In the genomic region with DNA sequence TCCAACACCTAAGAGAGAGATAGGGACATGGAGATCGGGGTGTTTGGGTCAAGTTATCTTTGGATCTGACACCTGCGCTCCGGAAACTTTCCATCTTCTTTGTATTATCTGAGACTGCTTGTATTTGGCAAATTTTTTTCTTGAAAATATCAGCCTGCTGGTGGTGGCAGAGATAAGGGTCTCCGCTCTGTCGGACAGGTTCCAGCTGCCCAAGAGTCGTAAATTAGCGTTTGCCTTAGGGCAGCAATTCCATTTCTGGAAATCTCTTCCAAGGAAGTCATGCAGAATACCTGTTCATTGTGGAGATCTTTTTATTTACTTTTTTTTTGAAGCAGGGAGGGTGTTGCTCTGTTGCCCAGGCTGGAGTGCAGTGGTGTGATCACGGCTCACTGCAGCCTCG, we compare ENCODE assay signal across 8 cellular contexts. TPM values are rescaled to one million over a fixed set of nuclear protein-coding genes. Genes with fewer than 3 reads are reported as not detected.
DNase-seq lines count a peak whose midpoint lies in the region; ATAC-seq, FAIRE-seq and TF ChIP-seq lines count a peak whose summit lies in the region.

No MANE protein-coding gene starts in this region.

- H3K27me3 Mint-ChIP-seq in CD4-positive, alpha-beta T cell: peaks cover 19% of the 10 kb centered on the region
- peaks cover 0 to 8% of the 10 kb centered on the region in 2 donors for H3K27me3 Mint-ChIP-seq in natural killer cell (ENCODE audit: low read depth in 2 of 2)

- H3K27ac Mint-ChIP-seq in CD4-positive, alpha-beta T cell: no peak overlapping the region
- H3K27ac Mint-ChIP-seq in natural killer cell: no peak overlapping the region

- H3K27me3 ChIP-seq in CD4-positive, alpha-beta T cell (ENCODE audit: control insufficient read depth, insufficient read depth, low read length): no peaks in the 10 kb centered on the region
- H3K27me3 ChIP-seq in duodenal mucosa (ENCODE audit: control insufficient read depth in 1 of 2, insufficient read depth in 2 of 2, low read length in 2 of 2): no peaks in the 10 kb centered on the region

- no peaks in the 10 kb centered on the region for H3K36me3 Mint-ChIP-seq in CD4-positive, alpha-beta T cell (ENCODE audit: low read depth)
- H3K36me3 Mint-ChIP-seq in natural killer cell: no peaks in the 10 kb centered on the region

- DNase-seq in CD4-positive, alpha-beta T cell: no peak
- DNase-seq in NCI-H69 (lab: John Stamatoyannopoulos, UW) (peak; percentile 46), natural killer cell (no peak), HuH-7.5 (ENCODE audit: low spot score) (no peak), kidney (no peak), glomerular visceral epithelial cell (ENCODE audit: extremely low spot score) (no peak)

- H3K9ac ChIP-seq in duodenal mucosa (ENCODE audit: low read depth in 1 of 2, low read length in 2 of 2) (no peak overlapping the region), kidney (ENCODE audit: low read length in 2 of 2) (no peak overlapping the region)

- no peak overlapping the region for H3K27ac ChIP-seq in CD4-positive, alpha-beta T cell (ENCODE audit: low read depth, low read length)
- H3K27ac ChIP-seq in duodenal mucosa (ENCODE audit: low read depth, low read length) (no peak overlapping the region), kidney (ENCODE audit: low read depth in 2 of 2, low read length in 2 of 2) (no peak overlapping the region)

- H3K4me3 ChIP-seq in duodenal mucosa (ENCODE audit: low read depth in 1 of 2, low read length in 2 of 2) (peak overlapping the region; percentile 53 to 64), kidney (ENCODE audit: low read length in 2 of 2) (peak overlapping the region in 1 of 2 donors; percentile 45)

- H3K36me3 ChIP-seq in duodenal mucosa (ENCODE audit: control insufficient read depth in 1 of 2, insufficient read depth in 2 of 2, low read length in 2 of 2) (no peaks in the 10 kb centered on the region), kidney (ENCODE audit: control insufficient read depth in 1 of 2, insufficient read depth in 2 of 2, low read length in 2 of 2) (no peaks in the 10 kb centered on the region)

- FAIRE-seq in kidney (lab: Jason Lieb, UNC): no peak

- peak overlapping the region; percentile 83 for H3K4me3 Mint-ChIP-seq in CD4-positive, alpha-beta T cell
- peak overlapping the region; percentile 83 for H3K4me3 Mint-ChIP-seq in natural killer cell

- H3K9me3 ChIP-seq in CD4-positive, alpha-beta T cell (ENCODE audit: control insufficient read depth, low read length): no peaks in the 10 kb centered on the region
- H3K9me3 ChIP-seq in duodenal mucosa (ENCODE audit: control insufficient read depth in 1 of 2, low read length in 2 of 2): no peaks in the 10 kb centered on the region
- no peaks in the 10 kb centered on the region for H3K9me3 ChIP-seq in kidney (ENCODE audit: control insufficient read depth in 1 of 2, low read length in 2 of 2)

- H3K4me1 ChIP-seq in duodenal mucosa (ENCODE audit: control insufficient read depth in 1 of 2, insufficient read depth in 2 of 2, low read length in 2 of 2) (peaks cover 3 to 6% of the 10 kb centered on the region in 2 donors), kidney (ENCODE audit: control insufficient read depth in 1 of 2, insufficient read depth in 1 of 2, low read depth in 1 of 2, low read length in 2 of 2) (no peaks in the 10 kb centered on the region)

- POLR2A ChIA-PET in CD4-positive, alpha-beta T cell (lab: Charles Lee): no interaction called here

- peaks cover 5% of the 10 kb centered on the region for H3K4me1 Mint-ChIP-seq in CD4-positive, alpha-beta T cell (ENCODE audit: low read depth)
- peaks cover 0 to 5% of the 10 kb centered on the region in 2 donors for H3K4me1 Mint-ChIP-seq in natural killer cell

- ATAC-seq in CD4-positive, alpha-beta T cell (ENCODE audit: poor library complexity): no peak
- ATAC-seq in natural killer cell (no peak), GM21529 (IDR thresholded peaks at IDR 0.05; ENCODE audit: unreplicated experiment) (no peak)

- no peaks in the 10 kb centered on the region for H3K9me3 Mint-ChIP-seq in CD4-positive, alpha-beta T cell
- H3K9me3 Mint-ChIP-seq in natural killer cell: no peaks in the 10 kb centered on the region

- intact Hi-C loops in CD4-positive, alpha-beta T cell (cut with DNase I, micrococcal nuclease): no loop called here
- intact Hi-C loops in natural killer cell (cut with micrococcal nuclease) (no loop called here), kidney (cut with DNase I) (no loop called here)

- CTCF ChIA-PET in CD4-positive, alpha-beta T cell (lab: Charles Lee): no interaction called here

- TF ChIP-seq CTCF in CD4-positive, alpha-beta T cell (IDR thresholded peaks at IDR 0.05): no peak
- TF ChIP-seq CTCF in natural killer cell (IDR thresholded peaks at IDR 0.05) (no peak), kidney (IDR thresholded peaks at IDR 0.05; ENCODE audit: borderline replicate concordance, extremely low read depth, insufficient read depth) (no peak)

RNA-seq across cellular contexts. Expression of gene CSNK1E, which starts 19.5 kb away (rescaled TPM):
- 100 to 1,000 TPM; 208 to 217 TPM for total RNA-seq in CD4-positive, alpha-beta T cell
- total RNA-seq in natural killer cell (100 to 1,000 TPM; 126 to 178 (median 149) TPM), kidney (101 TPM)
- polyA plus RNA-seq in kidney (ENCODE audit: insufficient read depth, low read depth, low replicate concordance): 33.6 TPM
